ENCODE assay signal across 1 cellular context in the genomic region with DNA sequence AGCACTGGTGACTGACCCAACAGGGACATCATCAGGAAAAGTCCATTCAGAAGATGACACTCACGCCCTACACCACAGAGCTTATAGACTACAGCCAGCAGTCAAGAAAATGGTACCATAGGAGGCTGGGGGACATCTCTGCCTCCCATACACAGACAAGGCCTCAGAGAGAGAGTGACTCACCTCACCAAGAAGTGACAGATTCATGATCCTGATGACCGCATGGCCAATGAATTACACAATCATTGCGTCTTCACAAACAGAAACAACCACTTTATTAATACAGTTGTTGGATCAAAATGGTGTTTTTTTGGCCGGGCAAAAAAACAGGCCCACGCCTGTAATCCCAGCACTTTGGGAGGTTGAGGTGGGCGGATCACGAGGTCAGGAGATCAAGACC.
TF ChIP-seq lines count a peak whose summit lies in the region.

No MANE protein-coding gene starts in this region.

TF ChIP-seq in K562, 482 proteins besides CTCF, POLR2A, EP300 and RAD21 (continued from another document):
- TF ChIP-seq FOSL1 (tag; conservative IDR thresholded peaks at IDR 0.05): 0 out of 2 replicates have a peak, but pooled peaks have one; percentile 13
- no peak for TF ChIP-seq KHSRP (IDR thresholded peaks at IDR 0.05)
- TF ChIP-seq FOXM1 (IDR thresholded peaks at IDR 0.05; ENCODE audit: low read depth): no peak
- no peak for TF ChIP-seq FOXM1 (CRISPR knock-in tag; IDR thresholded peaks at IDR 0.05; ENCODE audit: low read depth)
- TF ChIP-seq CEBPG (CRISPR knock-in tag; IDR thresholded peaks at IDR 0.05): no peak
- TF ChIP-seq CEBPG (tag; conservative IDR thresholded peaks at IDR 0.05 in 1 of 2, IDR thresholded peaks at IDR 0.05 in 1 of 2): 0 out of 4 replicates have a peak, but pooled peaks of 1 of the 2 experiments have one; percentile 20
- TF ChIP-seq MEIS2 (IDR thresholded peaks at IDR 0.05; ENCODE audit: partially characterized antibody): peak; percentile 61
- TF ChIP-seq, protein P1, sequence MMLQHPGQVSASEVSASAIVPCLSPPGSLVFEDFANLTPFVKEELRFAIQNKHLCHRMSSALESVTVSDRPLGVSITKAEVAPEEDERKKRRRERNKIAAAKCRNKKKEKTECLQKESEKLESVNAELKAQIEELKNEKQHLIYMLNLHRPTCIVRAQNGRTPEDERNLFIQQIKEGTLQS (IDR thresholded peaks at IDR 0.05): peak; percentile 59
- TF ChIP-seq, protein P1 (CRISPR knock-in tag; conservative IDR thresholded peaks at IDR 0.05): no peak
- TF ChIP-seq JUND (IDR thresholded peaks at IDR 0.05; ENCODE audit: borderline replicate concordance, low read depth, low read length): peak; percentile 10; the same call in 1 of the 2 replicates
- TF ChIP-seq JUND (tag; IDR thresholded peaks at IDR 0.05; ENCODE audit: borderline replicate concordance, low read depth, low read length): no peak; the same call in 2 of the 3 replicates
